Comparison of ENCODE assay signal across 10 cellular contexts in genomic region chr14:99645545-99646505, GRCh38. TPM values are rescaled to one million over a fixed set of nuclear protein-coding genes. Genes with fewer than 3 reads are reported as not detected.
A peak's percentile ranks its signal among the peaks of the same experiment; 100 is the strongest.
DNase-seq lines count a peak whose midpoint lies in the region; ATAC-seq and TF ChIP-seq lines count a peak whose summit lies in the region.
"Had no signal": no experiment of that assay in that cellular context is flagged by ENCODE, and none has a peak within 500 bp of the region (broad histone marks: within the 10 kb centered on the region; RNA-seq: fewer than 3 reads in every experiment).

No MANE protein-coding gene starts in this region.

- TF ChIP-seq CTCF in endothelial cell (IDR thresholded peaks at IDR 0.05; ENCODE audit: unreplicated experiment) (no peak), transverse colon (IDR thresholded peaks at IDR 0.05) (no peak)

- H3K4me1 Mint-ChIP-seq in activated naive CD8-positive, alpha-beta T cell (ENCODE audit: low read depth): no peaks in the 10 kb centered on the region
- peaks cover 2% of the 10 kb centered on the region for H3K4me1 Mint-ChIP-seq in activated naive CD8-positive, alpha-beta T cell treated with anti-CD3 and anti-CD28 coated beads, Interleukin-2, amount 50 U/mL, for 24 hours
- peaks cover 5% of the 10 kb centered on the region for H3K4me1 Mint-ChIP-seq in endothelial cell (ENCODE audit: unreplicated experiment)
- no peaks in the 10 kb centered on the region for H3K4me1 Mint-ChIP-seq in activated T-helper 2 cell treated with anti-CD3 and anti-CD28 coated beads, Interferon-gamma antibody, Interleukin-2, Interleukin-4, amounts not matched to agents 10 μg/mL and 5 μg/mL and 100 μg/mL, durations not matched to agents 14 hours and 24 hours and 36 hours (ENCODE audit: low read depth)
- H3K4me1 Mint-ChIP-seq: activated naive CD4-positive, alpha-beta T cell treated with anti-CD3 and anti-CD28 coated beads, Interleukin-2, amount 10 ng/mL, durations not matched to agents 7 days and 5 days had no signal

- 63 to 67% methylated on average over 26 of the region's 32 CpGs for WGBS in mesodermal cell (ENCODE audit: insufficient coverage in 2 of 2), 2 experiments
- WGBS in transverse colon (ENCODE audit: low coverage in 1 of 2), 2 donors: 63% methylated on average over 24 of the region's 32 CpGs; no CpG with 5 or more reads in 1 of the 2 donors

- peak overlapping the region; percentile 32 for H3K4me3 Mint-ChIP-seq in activated naive CD8-positive, alpha-beta T cell
- H3K4me3 Mint-ChIP-seq in activated naive CD8-positive, alpha-beta T cell treated with anti-CD3 and anti-CD28 coated beads, Interleukin-2, amount 50 U/mL, for 24 hours: no peak overlapping the region
- H3K4me3 Mint-ChIP-seq in endothelial cell (ENCODE audit: unreplicated experiment): peak overlapping the region; percentile 77
- no peak overlapping the region for H3K4me3 Mint-ChIP-seq in activated T-helper 2 cell treated with anti-CD3 and anti-CD28 coated beads, Interferon-gamma antibody, Interleukin-2, Interleukin-4, amounts not matched to agents 10 μg/mL and 5 μg/mL and 100 μg/mL, durations not matched to agents 14 hours and 24 hours and 36 hours (ENCODE audit: low read depth)
- H3K4me3 Mint-ChIP-seq: activated naive CD4-positive, alpha-beta T cell treated with anti-CD3 and anti-CD28 coated beads, Interleukin-2, amount 10 ng/mL, durations not matched to agents 7 days and 5 days had no signal

- H3K27ac ChIP-seq in mesodermal cell (ENCODE audit: low read depth, low read length, severe bottlenecking) (no peak overlapping the region), transverse colon (no peak overlapping the region)
- H3K27ac ChIP-seq: foreskin keratinocyte had no signal

- TF ChIP-seq EP300 in transverse colon (IDR thresholded peaks at IDR 0.05; ENCODE audit: low read depth): no peak

- no peaks in the 10 kb centered on the region for H3K36me3 ChIP-seq in mesodermal cell (ENCODE audit: control insufficient read depth, insufficient read depth, low read length)
- H3K36me3 ChIP-seq in transverse colon: no peaks in the 10 kb centered on the region

- no peak for DNase-seq in activated naive CD8-positive, alpha-beta T cell treated with anti-CD3 and anti-CD28 coated beads, Interleukin-2, amount 50 U/mL, for 24 hours
- DNase-seq in endothelial cell (ENCODE audit: low spot score): no peak
- no peak for DNase-seq in transverse colon
- DNase-seq in NCI-H82 treated with DMSO at 0.1 percent for 48 hours (lab: John Stamatoyannopoulos, UW; ENCODE audit: unreplicated experiment): no peak
- DNase-seq in posterior vena cava (ENCODE audit: low spot score): no peak
- DNase-seq in activated T-helper 2 cell treated with anti-CD3 and anti-CD28 coated beads, Interferon-gamma antibody, Interleukin-2, Interleukin-4, amounts not matched to agents 10 μg/mL and 5 μg/mL and 100 μg/mL, durations not matched to agents 14 hours and 24 hours and 36 hours (ENCODE audit: low spot score): no peak
- DNase-seq: activated naive CD4-positive, alpha-beta T cell treated with anti-CD3 and anti-CD28 coated beads, Interleukin-2, amount 10 ng/mL, durations not matched to agents 7 days and 5 days; foreskin keratinocyte had no signal

- peaks cover 14% of the 10 kb centered on the region for H3K27me3 Mint-ChIP-seq in activated naive CD8-positive, alpha-beta T cell
- peaks cover 31% of the 10 kb centered on the region for H3K27me3 Mint-ChIP-seq in activated naive CD8-positive, alpha-beta T cell treated with anti-CD3 and anti-CD28 coated beads, Interleukin-2, amount 50 U/mL, for 24 hours
- peaks cover 6% of the 10 kb centered on the region for H3K27me3 Mint-ChIP-seq in endothelial cell (ENCODE audit: unreplicated experiment)
- H3K27me3 Mint-ChIP-seq in activated T-helper 2 cell treated with anti-CD3 and anti-CD28 coated beads, Interferon-gamma antibody, Interleukin-2, Interleukin-4, amounts not matched to agents 10 μg/mL and 5 μg/mL and 100 μg/mL, durations not matched to agents 14 hours and 24 hours and 36 hours (ENCODE audit: low read depth): peaks cover 18% of the 10 kb centered on the region

- no peak for ATAC-seq in activated naive CD8-positive, alpha-beta T cell treated with anti-CD3 and anti-CD28 coated beads, Interleukin-2, amount 50 U/mL, for 24 hours

- H3K9me3 Mint-ChIP-seq in activated naive CD8-positive, alpha-beta T cell (ENCODE audit: low read depth): no peaks in the 10 kb centered on the region
- H3K9me3 Mint-ChIP-seq in activated naive CD8-positive, alpha-beta T cell treated with anti-CD3 and anti-CD28 coated beads, Interleukin-2, amount 50 U/mL, for 24 hours: no peaks in the 10 kb centered on the region
- no peaks in the 10 kb centered on the region for H3K9me3 Mint-ChIP-seq in endothelial cell (ENCODE audit: unreplicated experiment)
- no peaks in the 10 kb centered on the region for H3K9me3 Mint-ChIP-seq in activated T-helper 2 cell treated with anti-CD3 and anti-CD28 coated beads, Interferon-gamma antibody, Interleukin-2, Interleukin-4, amounts not matched to agents 10 μg/mL and 5 μg/mL and 100 μg/mL, durations not matched to agents 14 hours and 24 hours and 36 hours
- H3K9me3 Mint-ChIP-seq: activated naive CD4-positive, alpha-beta T cell treated with anti-CD3 and anti-CD28 coated beads, Interleukin-2, amount 10 ng/mL, durations not matched to agents 7 days and 5 days had no signal

- H3K27me3 ChIP-seq in transverse colon: peaks cover 26% of the 10 kb centered on the region

- H3K9me3 ChIP-seq in mesodermal cell (ENCODE audit: control insufficient read depth, low read length) (no peaks in the 10 kb centered on the region), transverse colon (no peaks in the 10 kb centered on the region)

- H3K4me3 ChIP-seq in mesodermal cell (ENCODE audit: extremely low read depth, insufficient read depth, low read length, poor library complexity, severe bottlenecking): peak overlapping the region; percentile 22
- H3K4me3 ChIP-seq in transverse colon: peak overlapping the region in 3 of 4 donors; percentile 39 to 47 (median 44)

- H3K27ac Mint-ChIP-seq in activated naive CD8-positive, alpha-beta T cell: no peak overlapping the region
- no peak overlapping the region for H3K27ac Mint-ChIP-seq in activated naive CD8-positive, alpha-beta T cell treated with anti-CD3 and anti-CD28 coated beads, Interleukin-2, amount 50 U/mL, for 24 hours
- no peak overlapping the region for H3K27ac Mint-ChIP-seq in endothelial cell (ENCODE audit: unreplicated experiment)
- H3K27ac Mint-ChIP-seq in activated T-helper 2 cell treated with anti-CD3 and anti-CD28 coated beads, Interferon-gamma antibody, Interleukin-2, Interleukin-4, amounts not matched to agents 10 μg/mL and 5 μg/mL and 100 μg/mL, durations not matched to agents 14 hours and 24 hours and 36 hours: no peak overlapping the region
- H3K27ac Mint-ChIP-seq: activated naive CD4-positive, alpha-beta T cell treated with anti-CD3 and anti-CD28 coated beads, Interleukin-2, amount 10 ng/mL, durations not matched to agents 7 days and 5 days had no signal

- intact Hi-C loops in transverse colon (cut with DNase I; ENCODE audit: low total_unique reads): no loop called here
- intact Hi-C loops in posterior vena cava (cut with DNase I): no loop called here
- intact Hi-C loops in activated T-helper 2 cell treated with anti-CD3 and anti-CD28 coated beads, Interferon-gamma antibody, Interleukin-2, Interleukin-4, amounts not matched to agents 10 μg/mL and 5 μg/mL and 100 μg/mL, durations not matched to agents 14 hours and 24 hours and 36 hours (cut with micrococcal nuclease): no loop called here

- H3K4me1 ChIP-seq in mesodermal cell (ENCODE audit: control insufficient read depth, insufficient read depth, low read length, poor library complexity, severe bottlenecking): peaks cover 3% of the 10 kb centered on the region
- peaks cover 0 to 15% (median 6%) of the 10 kb centered on the region in 4 donors for H3K4me1 ChIP-seq in transverse colon
- H3K4me1 ChIP-seq: foreskin keratinocyte had no signal

- in situ Hi-C loops in transverse colon (cut with MboI; ENCODE audit: low pct_ligation_motif_present in 1 of 4, low pct_unique_long_range_greater_than_20kb in 1 of 4, low sequenced_read_pairs in 3 of 4): no loop called here

- no peak for TF ChIP-seq POLR2A in transverse colon (IDR thresholded peaks at IDR 0.05)

- no peaks in the 10 kb centered on the region for H3K36me3 Mint-ChIP-seq in activated naive CD8-positive, alpha-beta T cell
- no peaks in the 10 kb centered on the region for H3K36me3 Mint-ChIP-seq in activated naive CD8-positive, alpha-beta T cell treated with anti-CD3 and anti-CD28 coated beads, Interleukin-2, amount 50 U/mL, for 24 hours (ENCODE audit: low read depth)
- peaks cover under 1% of the 10 kb centered on the region for H3K36me3 Mint-ChIP-seq in endothelial cell (ENCODE audit: low read depth, unreplicated experiment)
- no peaks in the 10 kb centered on the region for H3K36me3 Mint-ChIP-seq in activated T-helper 2 cell treated with anti-CD3 and anti-CD28 coated beads, Interferon-gamma antibody, Interleukin-2, Interleukin-4, amounts not matched to agents 10 μg/mL and 5 μg/mL and 100 μg/mL, durations not matched to agents 14 hours and 24 hours and 36 hours (ENCODE audit: low read depth)
- H3K36me3 Mint-ChIP-seq: activated naive CD4-positive, alpha-beta T cell treated with anti-CD3 and anti-CD28 coated beads, Interleukin-2, amount 10 ng/mL, durations not matched to agents 7 days and 5 days had no signal

RNA-seq across cellular contexts. Expression of gene HHIPL1, which starts 0.9 kb away (rescaled TPM):
- total RNA-seq in endothelial cell (ENCODE audit: unreplicated experiment): 15.1 TPM
- 1.9 TPM for polyA plus RNA-seq in mesodermal cell (2013, experiment 1 of 2)
- polyA plus RNA-seq in mesodermal cell (2013, experiment 2 of 2): 1.9 TPM
- total RNA-seq in transverse colon: 10 to 100 TPM in 1 of 4 donors, under 1 TPM in 3; 0.40 to 31.0 (median 0.87) TPM
- total RNA-seq in posterior vena cava: 10 to 100 TPM; 10.9 to 11.6 TPM
- total RNA-seq in activated T-helper 2 cell treated with anti-CD3 and anti-CD28 coated beads, Interferon-gamma antibody, Interleukin-2, Interleukin-4, amounts not matched to agents 10 μg/mL and 5 μg/mL and 100 μg/mL, durations not matched to agents 14 hours and 24 hours and 36 hours: not detected in 2 replicates

RNA-seq across cellular contexts. Expression of gene CYP46A1, which starts 38.3 kb away (rescaled TPM):
- total RNA-seq in endothelial cell (ENCODE audit: unreplicated experiment): 5.2 TPM
- 0.88 TPM for polyA plus RNA-seq in mesodermal cell (2013, experiment 1 of 2)
- 1.5 TPM for polyA plus RNA-seq in mesodermal cell (2013, experiment 2 of 2)
- total RNA-seq in transverse colon: under 1 TPM; 0.27 to 0.75 (median 0.52) TPM
- total RNA-seq in posterior vena cava: 1 to 10 TPM; 1.3 TPM
- not detected in 2 replicates for total RNA-seq in activated T-helper 2 cell treated with anti-CD3 and anti-CD28 coated beads, Interferon-gamma antibody, Interleukin-2, Interleukin-4, amounts not matched to agents 10 μg/mL and 5 μg/mL and 100 μg/mL, durations not matched to agents 14 hours and 24 hours and 36 hours

RNA-seq across cellular contexts. Expression of gene CCDC85C, which starts 41.8 kb away (rescaled TPM):
- total RNA-seq in endothelial cell (ENCODE audit: unreplicated experiment) (42.1 TPM), transverse colon (10 to 100 TPM; 19.3 to 55.4 (median 45.7) TPM), posterior vena cava (10 to 100 TPM; 19.8 to 28.2 TPM)
- polyA plus RNA-seq in mesodermal cell (2013, experiment 1 of 2): 16.8 TPM
- 17.4 TPM for polyA plus RNA-seq in mesodermal cell (2013, experiment 2 of 2)
- total RNA-seq in activated T-helper 2 cell treated with anti-CD3 and anti-CD28 coated beads, Interferon-gamma antibody, Interleukin-2, Interleukin-4, amounts not matched to agents 10 μg/mL and 5 μg/mL and 100 μg/mL, durations not matched to agents 14 hours and 24 hours and 36 hours: 7.1 and 7.3 TPM in 2 replicates

Comparison
In these comparisons a context has a peak if more than half of its experiments do, and no peak if none do; other contexts are left out.
1. H3K4me3 Mint-ChIP-seq: peak in activated naive CD8-positive, alpha-beta T cell (single experiment) and endothelial cell (single experiment); none in activated naive CD8-positive, alpha-beta T cell treated with anti-CD3 and anti-CD28 coated beads, Interleukin-2, amount 50 U/mL, for 24 hours (single experiment) and activated T-helper 2 cell treated with anti-CD3 and anti-CD28 coated beads, Interferon-gamma antibody, Interleukin-2, Interleukin-4, amounts not matched to agents 10 μg/mL and 5 μg/mL and 100 μg/mL, durations not matched to agents 14 hours and 24 hours and 36 hours (single experiment).